16 cellular contexts compared by ENCODE assay signal in the genomic region with DNA sequence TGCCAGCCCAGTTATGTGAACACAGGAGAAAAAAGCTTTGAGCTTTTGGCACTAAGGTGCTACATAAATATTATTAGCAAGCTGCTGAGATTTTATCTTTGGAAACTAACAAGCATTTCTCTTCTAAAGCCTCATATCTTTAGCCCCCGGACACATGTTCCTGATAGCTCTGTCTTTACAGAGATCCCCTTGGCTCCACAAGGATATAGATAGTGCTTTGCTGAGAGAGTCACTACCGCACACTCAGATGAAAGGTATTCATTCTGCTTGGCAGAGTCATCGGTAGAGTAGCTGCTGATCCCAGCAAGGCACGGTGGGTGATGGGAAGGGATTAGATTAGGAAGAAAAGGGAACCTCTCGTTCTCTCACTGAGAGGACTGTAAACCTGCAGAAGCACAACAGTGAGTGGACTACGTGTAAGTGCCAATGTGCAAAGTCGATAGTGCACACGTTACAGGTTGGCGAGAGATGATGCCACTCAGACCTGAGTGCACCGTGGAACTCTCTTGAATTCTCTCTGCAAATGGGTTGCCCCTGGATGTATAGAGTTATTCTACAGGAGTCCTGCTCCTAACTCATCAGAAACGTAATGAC. TPM values are rescaled to one million over a fixed set of nuclear protein-coding genes. Genes with fewer than 3 reads are reported as not detected.
A peak's percentile ranks its signal among the peaks of the same experiment; 100 is the strongest.
DNase-seq lines count a peak whose midpoint lies in the region; ATAC-seq, FAIRE-seq and TF ChIP-seq lines count a peak whose summit lies in the region.
"Not testable (repeated sequence)": the region's sequence is repeated elsewhere in the genome, so short reads cannot be mapped to it uniquely, and the experiment has no call there.
"Had no signal": no experiment of that assay in that cellular context is flagged by ENCODE, and none has a peak within 500 bp of the region (broad histone marks: within the 10 kb centered on the region; RNA-seq: fewer than 3 reads in every experiment).

No MANE protein-coding gene starts in this region.

- TF ChIP-seq RAD21 in IMR-90 (IDR thresholded peaks at IDR 0.05; ENCODE audit: low read length): 0 out of 2 replicates have a peak, but pooled peaks have one; percentile 9

- peaks cover 14% of the 10 kb centered on the region; the same call in 1 of the 2 replicates for H3K9me1 ChIP-seq in IMR-90 (ENCODE audit: insufficient read depth, low read length)
- H3K9me1 ChIP-seq in keratinocyte (ENCODE audit: control insufficient read depth, extremely low read depth, insufficient read depth, low read length): not testable (repeated sequence)

- not testable (repeated sequence) for H3K27me3 ChIP-seq in IMR-90 (ENCODE audit: control insufficient read depth, insufficient read depth, low read length); adipocyte (replicated peaks; ENCODE audit: control insufficient read depth, insufficient read depth, low read length); keratinocyte (ENCODE audit: control insufficient read depth, extremely low read depth, insufficient read depth, low read length)

- H4K8ac ChIP-seq in IMR-90 (ENCODE audit: low read depth in 2 of 2, low read length in 2 of 2): peak overlapping the region; percentile 24 to 99

- peak overlapping the region; percentile 39; the same call in 1 of the 2 replicates for H3K4me2 ChIP-seq in IMR-90 (ENCODE audit: low read depth, low read length)
- H3K4me2 ChIP-seq in keratinocyte (ENCODE audit: control insufficient read depth, extremely low read depth, insufficient read depth, low read depth, low read length): peak overlapping the region; percentile 65

- H3K9ac ChIP-seq in IMR-90 (ENCODE audit: low read depth, low read length): peak overlapping the region; percentile 64; the same call in 1 of the 2 replicates
- H3K9ac ChIP-seq in adipocyte (ENCODE audit: low read length): not testable (repeated sequence)
- H3K9ac ChIP-seq in keratinocyte (ENCODE audit: control insufficient read depth, extremely low read depth, insufficient read depth, low read length): peak overlapping the region; percentile 37

- peak overlapping the region; percentile 99 for H2BK120ac ChIP-seq in IMR-90 (ENCODE audit: low read depth, low read length)

- not testable (repeated sequence) for TF ChIP-seq POLR2A in IMR-90 (IDR thresholded peaks at IDR 0.05; ENCODE audit: low read depth, low read length)

- H3K4ac ChIP-seq in IMR-90 (ENCODE audit: low read depth, low read length): peak overlapping the region; percentile 99

- in situ Hi-C loops in IMR-90 (cut with MboI; ENCODE audit: low sequenced_read_pairs): loop anchor here (10.0 kb wide), 1 partner anchor 144 kb away; the partner anchor contains the start of gene PSG9

- ATAC-seq in IMR-90 (ENCODE audit: low read depth): peak; percentile 83

- TF ChIP-seq CTCF in IMR-90 (conservative IDR thresholded peaks at IDR 0.05; ENCODE audit: low read depth, low read length); keratinocyte (optimal IDR thresholded peaks at IDR 0.05 in 1 of 3, IDR thresholded peaks at IDR 0.05 in 1 of 3, conservative IDR thresholded peaks at IDR 0.05 in 1 of 3; ENCODE audit: extremely low read depth in 1 of 3, insufficient read depth in 2 of 3, low read length in 3 of 3): not testable (repeated sequence)

- CTCF ChIA-PET in IMR-90 (lab: Yijun Ruan, JAX): not testable (repeated sequence)

- dilution Hi-C loops in IMR-90 (cut with HindIII; ENCODE audit: low sequenced_read_pairs, unreplicated experiment); keratinocyte (cut with MboI; ENCODE audit: extremely low pct_ligation_motif_present, low sequenced_read_pairs): not testable (repeated sequence)

- peak overlapping the region; percentile 98 for H3K14ac ChIP-seq in IMR-90 (replicated peaks; ENCODE audit: low read depth, low read length)

- H3K23ac ChIP-seq in IMR-90 (ENCODE audit: low read depth, low read length): peak overlapping the region; percentile 99

- H3K79me1 ChIP-seq in IMR-90 (ENCODE audit: low read depth in 1 of 2, low read length in 2 of 2): peaks cover 0 to 21% of the 10 kb centered on the region in 2 experiments; a peak in 3 of 4 replicates

- not testable (repeated sequence) for BruUV-seq in IMR-90 (replicated peaks; lab: Mats Ljungman, UMichigan)

- H2BK20ac ChIP-seq in IMR-90 (ENCODE audit: low read depth, low read length): peak overlapping the region; percentile 100

- H3K9me3 ChIP-seq in IMR-90 (ENCODE audit: control insufficient read depth, insufficient read depth, low read length); adipocyte (ENCODE audit: control insufficient read depth, low read length); keratinocyte (ENCODE audit: control insufficient read depth, low read depth, low read length): not testable (repeated sequence)

- peak overlapping the region; percentile 99 for H2AK5ac ChIP-seq in IMR-90 (ENCODE audit: low read depth, low read length)

- H2BK5ac ChIP-seq in IMR-90 (ENCODE audit: low read depth, low read length, poor library complexity, severe bottlenecking): peak overlapping the region; percentile 100

- peak overlapping the region; percentile 99 for H4K91ac ChIP-seq in IMR-90 (ENCODE audit: insufficient read depth, low read depth, low read length)

- H4K20me1 ChIP-seq in IMR-90 (ENCODE audit: insufficient read depth, low read length); keratinocyte (ENCODE audit: control insufficient read depth, extremely low read depth, insufficient read depth, low read length): not testable (repeated sequence)

- peak overlapping the region; percentile 96 for H4K5ac ChIP-seq in IMR-90 (ENCODE audit: low read depth, low read length)

- H3K4me1 ChIP-seq in IMR-90 (ENCODE audit: control insufficient read depth, insufficient read depth, low read length): peaks cover 13% of the 10 kb centered on the region; the same call in 1 of the 2 replicates
- H3K4me1 ChIP-seq in adipocyte (ENCODE audit: control insufficient read depth, insufficient read depth, low read length): not testable (repeated sequence)
- H3K4me1 ChIP-seq in keratinocyte (ENCODE audit: control insufficient read depth, extremely low read depth, insufficient read depth, low read length): peaks cover 32% of the 10 kb centered on the region

- peak overlapping the region; percentile 43 for H2AFZ ChIP-seq in IMR-90 (replicated peaks; ENCODE audit: low read length, poor library complexity)
- H2AFZ ChIP-seq in keratinocyte (ENCODE audit: control insufficient read depth, low read length): not testable (repeated sequence)

- H3K79me2 ChIP-seq in keratinocyte (ENCODE audit: control insufficient read depth, insufficient read depth, low read length): not testable (repeated sequence)

- 0% methylated on average over 2 of the region's 11 CpGs; no CpG with 5 or more reads in 1 of the 2 experiments for WGBS in IMR-90 (ENCODE audit: extremely low coverage in 2 of 2, insufficient read length in 1 of 2), 2 experiments

- peak; percentile 43 for DNase-seq in AG08396 (ENCODE audit: low spot score)
- DNase-seq in GM04503 (ENCODE audit: low read depth): peak; percentile 67
- DNase-seq in IMR-90: peak; percentile 93
- DNase-seq in RCC 7860 (ENCODE audit: low spot score): peak; percentile 39
- DNase-seq in adipocyte (ENCODE audit: low read depth): peak; percentile 64
- peak; percentile 29 for DNase-seq in epithelial cell of prostate (ENCODE audit: low read depth, low spot score)
- DNase-seq in keratinocyte (ENCODE audit: low read depth, low spot score): peak; percentile 50
- DNase-seq in urothelium cell line (ENCODE audit: low spot score): peak; percentile 36

- not testable (repeated sequence) for H3K4me3 ChIP-seq in IMR-90 (ENCODE audit: insufficient read depth, low read depth, low read length); adipocyte (ENCODE audit: low read length)
- H3K4me3 ChIP-seq in keratinocyte (ENCODE audit: control insufficient read depth in 2 of 3, extremely low read depth in 1 of 3, insufficient read depth in 2 of 3, low read depth in 1 of 3, low read length in 3 of 3): peak overlapping the region in 1 of 3 experiments; percentile 32

- H3K27ac ChIP-seq in IMR-90 (ENCODE audit: insufficient read depth, low read length): peak overlapping the region; percentile 91
- peak overlapping the region; percentile 69 for H3K27ac ChIP-seq in epithelial cell of prostate
- H3K27ac ChIP-seq in keratinocyte (ENCODE audit: control insufficient read depth, insufficient read depth, low read length): peak overlapping the region; percentile 75

- POLR2A ChIA-PET in IMR-90 (lab: Charles Lee; ENCODE audit: unreplicated experiment): not testable (repeated sequence)

- not testable (repeated sequence) for H2AK9ac ChIP-seq in IMR-90 (replicated peaks; ENCODE audit: low read depth, low read length, poor library complexity)

- peak overlapping the region; percentile 75 for H3K56ac ChIP-seq in IMR-90 (ENCODE audit: extremely low read depth, insufficient read depth, low read length)

- not testable (repeated sequence) for H3K36me3 ChIP-seq in IMR-90 (ENCODE audit: control insufficient read depth, insufficient read depth, low read length); adipocyte (ENCODE audit: control insufficient read depth, insufficient read depth, low read length, severe bottlenecking); keratinocyte (ENCODE audit: control insufficient read depth in 2 of 2, extremely low read depth in 1 of 2, insufficient read depth in 2 of 2, low read length in 2 of 2)

- H3K18ac ChIP-seq in IMR-90 (ENCODE audit: low read depth, low read length): peak overlapping the region; percentile 98

- intact Hi-C loops in IMR-90 (cut with micrococcal nuclease): loop anchor here (5.0 kb wide), 1 partner anchor 62 kb away; no protein-coding TSS in a partner anchor

- not testable (repeated sequence) for FAIRE-seq in RCC 7860 (lab: Jason Lieb, UNC); urothelium cell line (lab: Jason Lieb, UNC)
- FAIRE-seq in keratinocyte (lab: Jason Lieb, UNC): peak; percentile 95

- H2BK15ac ChIP-seq in IMR-90 (ENCODE audit: low read depth, low read length): peak overlapping the region; percentile 97; the same call in 2 of the 3 replicates

TF ChIP-seq in IMR-90, 13 proteins besides CTCF, POLR2A, EP300 and RAD21 (continues in another document):
- TF ChIP-seq BHLHE40 (IDR thresholded peaks at IDR 0.05; ENCODE audit: low read depth, low read length) (0 out of 2 replicates have a peak, but pooled peaks have one; percentile 9), FOS (IDR thresholded peaks at IDR 0.05; ENCODE audit: low read depth, low read length) (peak; percentile 81)

RNA-seq across cellular contexts. Expression of gene PSG2, which starts 38.0 kb away (rescaled TPM):
- 0.18 and 0.28 TPM in 2 replicates for total RNA-seq in IMR-90 (2012; rRNA removed)
- polyA plus RNA-seq in IMR-90 (2012; rRNA removed) (0.29 and 0.31 TPM in 2 replicates), keratinocyte (0.09 to 0.17 TPM (median 0.14 TPM) in 3 replicates)
- polyA plus RNA-seq in IMR-90 (2012; cell fraction: cytosol; rRNA removed): 0.14 and 0.16 TPM in 2 replicates
- polyA plus RNA-seq in IMR-90 (2012; cell fraction: nucleus; rRNA removed; ENCODE audit: low replicate concordance): 0.28 TPM in 1 of 2 replicates, not detected in the other
- 20.8 TPM for polyA plus RNA-seq in keratinocyte (2011; ENCODE audit: low read depth)
- polyA plus RNA-seq in keratinocyte (2011; cell fraction: cytosol; rRNA removed): 0.17 and 0.50 TPM in 2 replicates
- 0.44 and 1.2 TPM in 2 replicates for polyA plus RNA-seq in keratinocyte (2011; cell fraction: nucleus; rRNA removed)
- polyA plus RNA-seq in keratinocyte (2012; ENCODE audit: low replicate concordance): 0.11 and 23.7 TPM in 2 replicates
- polyA minus RNA-seq in keratinocyte: not detected in 3 replicates
- not detected for polyA minus RNA-seq in keratinocyte (2011; cell fraction: cytosol; rRNA and poly(A)+ RNA removed)
- polyA minus RNA-seq in keratinocyte (2011; cell fraction: nucleus; rRNA and poly(A)+ RNA removed): 0.32 TPM in 1 of 2 replicates, not detected in the other
- total RNA-seq: esophagus squamous epithelium, heart right ventricle, left ventricle myocardium inferior, right lobe of liver, SK-MEL-5, stomach, transverse colon, WTC11 had no signal
- polyA plus RNA-seq: heart right ventricle, stomach had no signal

Comparison
In these comparisons a context has a peak if more than half of its experiments do, and no peak if none do; other contexts are left out.
1. DNase-seq: peak in every context shown above with its lines; median percentile 93 in IMR-90; 67 in GM04503; 64 in adipocyte; 50 in keratinocyte; 43 in AG08396; 39 in RCC 7860; 36 in urothelium cell line; 29 in epithelial cell of prostate.